In the genomic region with DNA sequence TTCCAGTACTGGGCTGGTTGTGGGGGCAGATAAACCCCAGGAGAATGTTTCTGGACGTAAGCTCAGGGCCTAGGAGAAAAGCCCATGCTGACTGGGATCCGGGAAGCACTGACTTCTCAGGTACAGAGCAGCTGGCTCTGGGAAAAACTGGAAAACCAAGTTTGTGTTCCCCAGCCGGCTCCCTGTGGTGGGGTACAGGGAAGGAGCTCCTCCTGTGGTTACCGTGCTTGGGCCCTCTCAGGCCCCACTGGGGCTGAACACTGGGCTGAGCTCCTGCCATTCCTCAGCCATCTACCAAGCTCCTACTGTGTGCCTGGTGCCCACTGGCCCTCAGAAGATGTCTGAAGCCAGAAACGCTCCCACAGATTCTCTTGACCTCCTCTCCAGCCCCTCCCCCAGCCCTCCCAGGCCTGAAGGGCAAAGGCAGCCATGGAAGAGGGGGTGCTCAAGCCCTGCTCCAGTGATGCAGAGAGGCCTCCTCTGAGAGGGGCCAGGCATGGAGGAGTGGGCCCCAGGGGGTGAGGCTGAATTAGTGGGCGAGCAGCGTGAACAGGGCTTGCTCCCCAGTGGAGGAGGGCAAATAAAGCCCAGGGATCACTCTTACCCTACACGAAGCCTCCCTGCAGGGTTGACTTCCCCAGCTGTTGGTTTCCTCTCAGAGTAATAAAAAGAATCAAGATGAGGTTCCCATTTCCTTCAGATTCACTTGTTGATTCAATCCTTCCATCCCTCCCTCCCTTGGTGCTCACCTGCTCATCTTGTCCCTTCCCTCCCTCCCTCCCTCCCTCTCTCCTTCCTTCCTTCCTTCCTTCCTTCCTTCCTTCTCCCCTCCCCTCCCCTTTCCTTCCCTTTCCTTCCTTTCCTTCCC, we compare ENCODE assay signal across 14 cellular contexts.
"Had no signal": no experiment of that assay in that cellular context is flagged by ENCODE, and none has a peak within 500 bp of the region (broad histone marks: within the 10 kb centered on the region; RNA-seq: fewer than 3 reads in every experiment).

No MANE protein-coding gene starts in this region.

- H3K9me3 ChIP-seq: adrenal gland, mucosa of descending colon had no signal

- H3K27ac ChIP-seq: adrenal gland, skin epidermis had no signal

- H3K4me1 ChIP-seq: adrenal gland had no signal

- H3K36me3 ChIP-seq: adrenal gland had no signal

- ATAC-seq: activated CD8-positive, alpha-beta T cell treated with anti-CD3 and anti-CD28 coated beads, Interleukin-2, amount 10 ng/mL, durations not matched to agents 7 days and 5 days; left colon; mucosa of descending colon; naive thymus-derived CD4-positive, alpha-beta T cell; stimulated activated naive CD8-positive, alpha-beta T cell treated with anti-CD3 and anti-CD28 coated beads, Interleukin-15, Interleukin-2, amounts not matched to agents 100 U/mL and 50 U/mL, for 24 hours had no signal

- H3K4me3 ChIP-seq: adrenal gland, mucosa of descending colon, skin epidermis had no signal

- H3K27me3 ChIP-seq: adrenal gland had no signal

- DNase-seq: activated CD4-positive, alpha-beta T cell treated with anti-CD3 and anti-CD28 coated beads, Interleukin-2, amount 10 ng/mL, durations not matched to agents 24 days and 14 days; activated CD4-positive, CD25-positive, alpha-beta regulatory T cell; activated CD8-positive, alpha-beta memory T cell treated with anti-CD3 and anti-CD28 coated beads, Interleukin-2, amount 50 U/mL, for 4 hours; activated CD8-positive, alpha-beta T cell treated with anti-CD3 and anti-CD28 coated beads, Interleukin-2, amount 10 ng/mL, durations not matched to agents 7 days and 5 days; activated effector memory CD4-positive, alpha-beta T cell treated with anti-CD3 and anti-CD28 coated beads, Interleukin-2, amount 50 U/mL, for 16 hours; activated T-cell treated with anti-CD3 and anti-CD28 coated beads, Interleukin-2, amount 50 U/mL, for 48 hours; adrenal gland; erythroblast; left colon; mucosa of descending colon; naive thymus-derived CD4-positive, alpha-beta T cell; stimulated activated naive CD8-positive, alpha-beta T cell treated with anti-CD3 and anti-CD28 coated beads, Interleukin-15, Interleukin-2, amounts not matched to agents 100 U/mL and 50 U/mL, for 24 hours; trophoblast cell had no signal
